In the genomic region with DNA sequence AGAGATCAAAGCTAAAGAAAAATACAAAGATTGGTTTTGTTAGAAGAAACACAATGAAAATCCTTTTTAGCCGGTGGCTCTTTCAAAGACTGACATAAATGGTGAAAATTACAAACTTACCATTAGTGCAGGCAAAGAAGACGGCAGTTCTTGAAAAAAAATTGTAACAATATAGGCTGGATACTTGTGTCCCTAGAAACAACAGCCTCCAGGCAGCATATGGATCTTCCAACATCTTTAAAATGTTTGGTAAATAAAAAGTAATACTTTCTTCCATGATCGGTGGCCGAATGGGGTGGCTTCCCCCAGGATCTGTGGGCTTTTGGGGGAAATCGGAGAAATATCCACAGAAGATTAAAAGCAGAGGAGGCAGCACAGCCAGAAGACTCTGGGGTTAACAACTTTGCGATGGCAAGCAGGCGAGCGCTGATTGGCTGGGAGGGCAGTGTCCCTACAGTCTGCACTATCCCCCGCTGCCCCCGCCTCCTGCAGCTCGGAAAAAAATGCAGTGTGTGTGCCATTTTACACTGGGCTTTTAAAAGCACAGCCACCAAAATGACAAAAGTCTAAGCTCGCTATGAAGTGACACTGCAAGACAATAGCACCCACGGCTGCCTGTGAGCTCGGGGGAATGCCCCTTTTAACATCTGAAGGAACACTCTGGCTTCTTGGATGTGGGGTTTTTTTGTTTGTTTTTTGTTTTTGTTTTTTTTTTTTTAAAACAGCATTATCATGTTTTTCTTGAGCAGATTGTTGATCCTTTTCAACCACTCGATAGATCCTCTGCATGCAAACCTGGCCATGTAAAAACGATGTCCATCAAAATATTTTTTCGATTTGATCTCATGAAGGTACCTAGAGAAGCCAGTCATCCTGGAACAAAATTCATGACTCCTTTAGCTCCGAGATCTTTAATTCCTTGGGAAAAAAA, we compare ENCODE assay signal across 8 cellular contexts.
DNase-seq lines count a peak whose midpoint lies in the region; ATAC-seq and FAIRE-seq lines count a peak whose summit lies in the region.

No MANE protein-coding gene starts in this region.

- peak; percentile 68 for FAIRE-seq in colon (lab: Jason Lieb, UNC)

- DNase-seq in Ammon's horn (ENCODE audit: low spot score) (peak; percentile 99), GM19238 (ENCODE audit: insufficient read length, low spot score) (peak; percentile 35), NCI-H510A (lab: John Stamatoyannopoulos, UW) (peak; percentile 66), kidney tubule cell (ENCODE audit: low spot score) (peak; percentile 87)
- DNase-seq in activated CD4-positive, alpha-beta T cell treated with anti-CD3 and anti-CD28 coated beads for 24 hours (ENCODE audit: low read depth in 2 of 2) = peak; percentile 82 to 86
- peak; percentile 76 to 80 for DNase-seq in stimulated activated CD4-positive, alpha-beta T cell treated with anti-CD3 and anti-CD28 coated beads, Interleukin-1b, Interleukin-23, amount 100 ng/mL, for 1 hour (ENCODE audit: low read depth in 2 of 2)

- ATAC-seq in HG03432 (IDR thresholded peaks at IDR 0.05; ENCODE audit: unreplicated experiment) = peak; percentile 93

Comparison
In these comparisons a context has a peak if more than half of its experiments do, and no peak if none do; other contexts are left out.
1. Peak in every context shown above with its lines: DNase-seq and ATAC-seq.
2. DNase-seq: peak in every context shown above with its lines; median percentile 99 in Ammon's horn; 87 in kidney tubule cell; 84 in activated CD4-positive, alpha-beta T cell treated with anti-CD3 and anti-CD28 coated beads for 24 hours; 78 in stimulated activated CD4-positive, alpha-beta T cell treated with anti-CD3 and anti-CD28 coated beads, Interleukin-1b, Interleukin-23, amount 100 ng/mL, for 1 hour; 66 in NCI-H510A; 35 in GM19238.